9 cellular contexts compared by ENCODE assay signal in genomic region chr9:128555180-128555721, GRCh38. TPM values are rescaled to one million over a fixed set of nuclear protein-coding genes. Genes with fewer than 3 reads are reported as not detected.
DNase-seq lines count a peak whose midpoint lies in the region; ATAC-seq, FAIRE-seq and TF ChIP-seq lines count a peak whose summit lies in the region.
"Had no signal": no experiment of that assay in that cellular context is flagged by ENCODE, and none has a peak within 500 bp of the region (broad histone marks: within the 10 kb centered on the region; RNA-seq: fewer than 3 reads in every experiment).

No MANE protein-coding gene starts in this region.

- FAIRE-seq in astrocyte (lab: Jason Lieb, UNC): no peak
- FAIRE-seq: A204.1 had no signal

- no peak overlapping the region for H3K27ac Mint-ChIP-seq in astrocyte (ENCODE audit: unreplicated experiment)

- H3K4me1 Mint-ChIP-seq in astrocyte (ENCODE audit: low read depth, unreplicated experiment): peaks cover 36% of the 10 kb centered on the region

- TF ChIP-seq EP300 in transverse colon (IDR thresholded peaks at IDR 0.05; ENCODE audit: low read depth): no peak

- H3K9me3 ChIP-seq in astrocyte (ENCODE audit: insufficient read depth, low read depth, low read length): no peaks in the 10 kb centered on the region
- H3K9me3 ChIP-seq in transverse colon: no peaks in the 10 kb centered on the region
- no peaks in the 10 kb centered on the region for H3K9me3 ChIP-seq in WERI-Rb-1 (ENCODE audit: severe bottlenecking)

- peak overlapping the region; percentile 74 for H3K27ac ChIP-seq in astrocyte (ENCODE audit: low read depth, low read length)
- peak overlapping the region; percentile 92 to 99 (median 98) for H3K27ac ChIP-seq in transverse colon
- H3K27ac ChIP-seq in WERI-Rb-1: no peak overlapping the region

- H4K20me1 ChIP-seq in astrocyte (ENCODE audit: insufficient read depth, low read length): peaks cover 72% of the 10 kb centered on the region

- H3K27me3 ChIP-seq in astrocyte (ENCODE audit: insufficient read depth, low read length) (no peaks in the 10 kb centered on the region), transverse colon (no peaks in the 10 kb centered on the region), WERI-Rb-1 (ENCODE audit: insufficient read depth, low read depth, severe bottlenecking) (no peaks in the 10 kb centered on the region)

- no peak for TF ChIP-seq POLR2A in transverse colon (IDR thresholded peaks at IDR 0.05)

- ATAC-seq in HG03135 (IDR thresholded peaks at IDR 0.05; ENCODE audit: unreplicated experiment): no peak

- H3K36me3 Mint-ChIP-seq in astrocyte (ENCODE audit: low read depth, unreplicated experiment): no peaks in the 10 kb centered on the region

- in situ Hi-C loops in transverse colon (cut with MboI; ENCODE audit: low pct_ligation_motif_present in 1 of 4, low pct_unique_long_range_greater_than_20kb in 1 of 4, low sequenced_read_pairs in 3 of 4): no loop called here

- peak overlapping the region; percentile 86 for H3K9ac ChIP-seq in astrocyte (ENCODE audit: low read length)

- H3K4me3 ChIP-seq in astrocyte (ENCODE audit: insufficient read depth, low read depth, low read length) (peak overlapping the region; percentile 92), transverse colon (no peak overlapping the region), WERI-Rb-1 (ENCODE audit: low read depth, low read length) (no peak overlapping the region)

- intact Hi-C loops in transverse colon (cut with DNase I; ENCODE audit: low total_unique reads): no loop called here

- peak overlapping the region; percentile 94 for H3K4me2 ChIP-seq in astrocyte (ENCODE audit: low read length)

- WGBS in transverse colon (ENCODE audit: low coverage in 1 of 2), 2 donors: 40% methylated on average over 8 to 9 of the region's 9 CpGs

- no peaks in the 10 kb centered on the region for H3K9me3 Mint-ChIP-seq in astrocyte (ENCODE audit: unreplicated experiment)

- no peak overlapping the region for H2AFZ ChIP-seq in astrocyte (ENCODE audit: low read depth, low read length)

- H3K36me3 ChIP-seq in astrocyte (ENCODE audit: insufficient read depth, low read length) (peaks cover 3% of the 10 kb centered on the region), transverse colon (no peaks in the 10 kb centered on the region), WERI-Rb-1 (peaks cover 5% of the 10 kb centered on the region; the same call in 1 of the 2 replicates)

- TF ChIP-seq CTCF in astrocyte (IDR thresholded peaks at IDR 0.05; ENCODE audit: insufficient read depth, low read depth, low read length) (no peak), transverse colon (IDR thresholded peaks at IDR 0.05) (no peak), WERI-Rb-1 (IDR thresholded peaks at IDR 0.05; ENCODE audit: low read depth, low read length) (no peak)

- DNase-seq in DMS79 treated with DMSO at 0.1 percent for 48 hours (lab: John Stamatoyannopoulos, UW) (peak; percentile 12), DMS79 (lab: John Stamatoyannopoulos, UW) (no peak), astrocyte (ENCODE audit: low read depth) (peak; percentile 78), iris pigment epithelial cell (ENCODE audit: low read depth) (peak; percentile 84), transverse colon (no peak), WERI-Rb-1 (no peak)
- DNase-seq in stimulated activated CD4-positive, alpha-beta T cell treated with anti-CD3 and anti-CD28 coated beads, Interleukin-12 subunit alpha, Interleukin-12 subunit beta, amount 100 ng/mL, for 4 hours: no peak

- no peak overlapping the region for H3K4me3 Mint-ChIP-seq in astrocyte (ENCODE audit: unreplicated experiment)

- no peaks in the 10 kb centered on the region for H3K27me3 Mint-ChIP-seq in astrocyte (ENCODE audit: low read depth, unreplicated experiment)

- H3K79me2 ChIP-seq in astrocyte (ENCODE audit: insufficient read depth, low read length): peaks cover 75% of the 10 kb centered on the region

- H3K4me1 ChIP-seq in astrocyte (ENCODE audit: insufficient read depth, low read length) (peaks cover 63% of the 10 kb centered on the region), transverse colon (peaks cover 50 to 81% (median 73%) of the 10 kb centered on the region in 4 donors)

RNA-seq across cellular contexts. Expression of gene SPTAN1, which starts 2.9 kb away (rescaled TPM):
- 523 and 604 TPM in 2 replicates for total RNA-seq in astrocyte
- 100 to 1,000 TPM; 234 to 464 (median 328) TPM for total RNA-seq in transverse colon

RNA-seq across cellular contexts. Expression of gene GLE1, which starts 50.7 kb away (rescaled TPM):
- total RNA-seq in astrocyte (15.0 and 17.5 TPM in 2 replicates), transverse colon (100 to 1,000 TPM in 1 of 4 donors, 10 to 100 TPM in 3; 24.3 to 120 (median 58.7) TPM)

Comparison
In these comparisons a context has a peak if more than half of its experiments do, and no peak if none do; other contexts are left out.
1. DNase-seq: peak in DMS79 treated with DMSO at 0.1 percent for 48 hours (single experiment), astrocyte (single experiment) and iris pigment epithelial cell (single experiment); none in DMS79 (single experiment), transverse colon (single experiment), WERI-Rb-1 (single experiment) and stimulated activated CD4-positive, alpha-beta T cell treated with anti-CD3 and anti-CD28 coated beads, Interleukin-12 subunit alpha, Interleukin-12 subunit beta, amount 100 ng/mL, for 4 hours (single experiment).